ENCODE assay signal across 27 cellular contexts in the genomic region with DNA sequence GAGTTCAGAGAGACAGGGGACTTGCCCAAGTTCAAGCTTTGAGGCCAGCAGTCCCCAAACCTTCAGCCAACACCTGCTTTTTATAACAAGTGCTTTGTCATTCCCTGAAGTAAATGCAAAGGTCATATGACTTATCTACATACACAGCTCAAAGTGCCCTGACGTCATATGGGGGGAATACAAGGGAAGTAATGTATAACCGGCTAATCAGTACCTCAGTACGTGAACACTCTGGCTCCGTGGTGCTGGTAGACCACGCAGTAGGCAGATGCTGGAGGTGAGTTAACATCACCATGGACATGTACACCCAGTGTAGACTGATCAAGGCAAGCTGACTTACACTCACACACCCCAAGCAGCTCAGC.
DNase-seq lines count a peak whose midpoint lies in the region; ATAC-seq, FAIRE-seq and TF ChIP-seq lines count a peak whose summit lies in the region.
"Had no signal": no experiment of that assay in that cellular context is flagged by ENCODE, and none has a peak within 500 bp of the region (broad histone marks: within the 10 kb centered on the region; RNA-seq: fewer than 3 reads in every experiment).

No MANE protein-coding gene starts in this region.

- intact Hi-C loops in HepG2 (cut with micrococcal nuclease; ENCODE audit: unreplicated experiment) (no loop called here), right lobe of liver (cut with DNase I) (no loop called here), activated B cell treated with CpG ODN at 0.5 μM for 24 hours (cut with micrococcal nuclease) (no loop called here), mucosa of descending colon (cut with DNase I, micrococcal nuclease) (no loop called here), kidney (cut with DNase I) (no loop called here), dorsolateral prefrontal cortex (cut with DNase I) (no loop called here)

- TF ChIP-seq CTCF in HepG2 (CRISPR knock-in tag; IDR thresholded peaks at IDR 0.05): no peak
- TF ChIP-seq CTCF in right lobe of liver (IDR thresholded peaks at IDR 0.05): no peak
- TF ChIP-seq CTCF in activated B cell treated with CpG ODN at 0.5 μM for 24 hours (IDR thresholded peaks at IDR 0.05): no peak
- no peak for TF ChIP-seq CTCF in mucosa of descending colon (IDR thresholded peaks at IDR 0.05)
- TF ChIP-seq CTCF in type B pancreatic cell (conservative IDR thresholded peaks at IDR 0.05): no peak
- no peak for TF ChIP-seq CTCF in kidney (IDR thresholded peaks at IDR 0.05; ENCODE audit: borderline replicate concordance, extremely low read depth, insufficient read depth)
- no peak for TF ChIP-seq CTCF in dorsolateral prefrontal cortex (IDR thresholded peaks at IDR 0.05 in 54 of 56, conservative IDR thresholded peaks at IDR 0.05 in 2 of 56; ENCODE audit: low read depth in 1 of 56, partially characterized antibody in 56 of 56)

- no peaks in the 10 kb centered on the region for H3K79me2 ChIP-seq in HepG2 (ENCODE audit: insufficient read depth, low read length)

- FAIRE-seq in HepG2 (lab: Jason Lieb, UNC) (no peak), kidney (lab: Jason Lieb, UNC) (no peak)
- FAIRE-seq: frontal cortex, TTC549 had no signal

- 2% methylated on average over 5 of the region's 5 CpGs for WGBS in HepG2 (ENCODE audit: low lambda C conversion rate)
- WGBS in right lobe of liver (ENCODE audit: insufficient coverage, low coverage, low lambda C conversion rate, missing lambda C conversion rate): 57% methylated on average over 5 of the region's 5 CpGs

- H3K9me3 Mint-ChIP-seq in activated B cell treated with CpG ODN at 0.5 μM for 24 hours (peaks cover 3% of the 10 kb centered on the region), type B pancreatic cell (peaks cover 4% of the 10 kb centered on the region)
- H3K9me3 Mint-ChIP-seq: nephron had no signal

- H3K9me3 ChIP-seq in HepG2 (ENCODE audit: low read length) (no peaks in the 10 kb centered on the region), right lobe of liver (no peaks in the 10 kb centered on the region), mucosa of descending colon (no peaks in the 10 kb centered on the region), kidney (ENCODE audit: control insufficient read depth in 1 of 2, low read length in 2 of 2) (no peaks in the 10 kb centered on the region)
- H3K9me3 ChIP-seq: esophagus muscularis mucosa, HAP-1, thoracic aorta had no signal

- peak overlapping the region; percentile 59 for H3K4me3 Mint-ChIP-seq in activated B cell treated with CpG ODN at 0.5 μM for 24 hours
- H3K4me3 Mint-ChIP-seq in type B pancreatic cell: no peak overlapping the region
- H3K4me3 Mint-ChIP-seq: activated CD8-positive, alpha-beta memory T cell treated with anti-CD3 and anti-CD28 coated beads, Interleukin-2, amount 10 ng/mL, durations not matched to agents 7 days and 5 days; brain; CD4-positive, CD25-positive, alpha-beta regulatory T cell; effector memory CD8-positive, alpha-beta T cell; nephron had no signal

- H3K36me3 Mint-ChIP-seq in activated B cell treated with CpG ODN at 0.5 μM for 24 hours (ENCODE audit: low read depth) (peaks cover 9% of the 10 kb centered on the region), type B pancreatic cell (peaks cover 30% of the 10 kb centered on the region)
- H3K36me3 Mint-ChIP-seq: activated CD8-positive, alpha-beta memory T cell treated with anti-CD3 and anti-CD28 coated beads, Interleukin-2, amount 10 ng/mL, durations not matched to agents 7 days and 5 days; CD4-positive, CD25-positive, alpha-beta regulatory T cell had no signal

- H3K4me3 ChIP-seq in HepG2 (replicated peaks in 1 of 3; ENCODE audit: insufficient read depth in 1 of 3, low read depth in 2 of 3, low read length in 3 of 3): no peak overlapping the region
- no peak overlapping the region for H3K4me3 ChIP-seq in right lobe of liver
- no peak overlapping the region for H3K4me3 ChIP-seq in mucosa of descending colon
- no peak overlapping the region for H3K4me3 ChIP-seq in kidney (ENCODE audit: low read length in 2 of 2)
- no peak overlapping the region for H3K4me3 ChIP-seq in dorsolateral prefrontal cortex
- H3K4me3 ChIP-seq: esophagus muscularis mucosa, HAP-1, thoracic aorta had no signal

- POLR2A ChIA-PET in HepG2 (lab: Yijun Ruan, JAX) (no interaction called here), activated B cell treated with CpG ODN at 0.5 μM for 24 hours (lab: Charles Lee) (no interaction called here)

- H3K27me3 Mint-ChIP-seq in activated B cell treated with CpG ODN at 0.5 μM for 24 hours (no peaks in the 10 kb centered on the region), type B pancreatic cell (no peaks in the 10 kb centered on the region)
- H3K27me3 Mint-ChIP-seq: CD4-positive, CD25-positive, alpha-beta regulatory T cell had no signal

- DNase-seq in HepG2 (ENCODE audit: low spot score) (peak; percentile 41), right lobe of liver (no peak), activated B cell treated with CpG ODN at 0.5 μM for 24 hours (no peak), mucosa of descending colon (peak in 1 of 3 donors; percentile 71), type B pancreatic cell (ENCODE audit: extremely low spot score, unreplicated experiment) (no peak), NCI-H128 (lab: John Stamatoyannopoulos, UW; ENCODE audit: unreplicated experiment) (no peak), kidney (no peak), dorsolateral prefrontal cortex (no peak)
- DNase-seq: activated CD4-positive, alpha-beta T cell treated with anti-CD3 and anti-CD28 coated beads for 1 hour; activated CD8-positive, alpha-beta memory T cell treated with anti-CD3 and anti-CD28 coated beads, Interleukin-2, amount 10 ng/mL, durations not matched to agents 7 days and 5 days; CD4-positive, CD25-positive, alpha-beta regulatory T cell; effector memory CD8-positive, alpha-beta T cell; GF-D8; kidney glomerular epithelial cell; mesenchymal stem cell; NCI-H187; NCI-H2227 treated with DMSO at 0.1 percent for 48 hours; NCI-H774; T-helper 1 cell had no signal

- no peaks in the 10 kb centered on the region for H3K36me3 ChIP-seq in HepG2 (replicated peaks in 1 of 2; ENCODE audit: control insufficient read depth in 1 of 2, insufficient read depth in 2 of 2, low read length in 2 of 2)
- no peaks in the 10 kb centered on the region for H3K36me3 ChIP-seq in right lobe of liver
- no peaks in the 10 kb centered on the region for H3K36me3 ChIP-seq in mucosa of descending colon (ENCODE audit: low read depth)
- peaks cover 3 to 9% of the 10 kb centered on the region in 2 donors for H3K36me3 ChIP-seq in kidney (ENCODE audit: control insufficient read depth in 1 of 2, insufficient read depth in 2 of 2, low read length in 2 of 2)
- H3K36me3 ChIP-seq: HAP-1 had no signal

- H3K27me3 ChIP-seq in HepG2 (ENCODE audit: control insufficient read depth in 1 of 2, insufficient read depth in 2 of 2, low read length in 2 of 2): peaks cover 0 to 5% of the 10 kb centered on the region in 2 experiments; a peak in 2 of 5 replicates
- no peaks in the 10 kb centered on the region for H3K27me3 ChIP-seq in right lobe of liver
- H3K27me3 ChIP-seq in dorsolateral prefrontal cortex: no peaks in the 10 kb centered on the region
- H3K27me3 ChIP-seq: esophagus muscularis mucosa had no signal

- no peak overlapping the region for H3K9ac ChIP-seq in HepG2 (ENCODE audit: insufficient read depth, low read depth, low read length)
- H3K9ac ChIP-seq in kidney (ENCODE audit: low read length in 2 of 2): no peak overlapping the region
- H3K9ac ChIP-seq: KMS-11 had no signal

- in situ Hi-C loops in HepG2 (cut with HindIII; ENCODE audit: extremely low pct_ligation_motif_present, low pct_unique_long_range_greater_than_20kb): no loop called here

- H3K4me1 ChIP-seq in HepG2 (ENCODE audit: insufficient read depth, low read length) (peaks cover 12% of the 10 kb centered on the region), right lobe of liver (no peaks in the 10 kb centered on the region), mucosa of descending colon (ENCODE audit: low read depth) (peaks cover 17% of the 10 kb centered on the region), kidney (ENCODE audit: control insufficient read depth in 1 of 2, insufficient read depth in 1 of 2, low read depth in 1 of 2, low read length in 2 of 2) (no peaks in the 10 kb centered on the region)
- H3K4me1 ChIP-seq: esophagus muscularis mucosa, HAP-1 had no signal

- no peak for TF ChIP-seq POLR2A in HepG2 (IDR thresholded peaks at IDR 0.05; ENCODE audit: insufficient read depth in 1 of 2, low read depth in 2 of 2, low read length in 2 of 2)
- TF ChIP-seq POLR2A in right lobe of liver (IDR thresholded peaks at IDR 0.05): no peak

- no peak for TF ChIP-seq RAD21 in HepG2 (CRISPR knock-in tag; IDR thresholded peaks at IDR 0.05)

- H3K27ac ChIP-seq in HepG2 (ENCODE audit: extremely low read length, insufficient read depth, low read length): no peak overlapping the region
- H3K27ac ChIP-seq in right lobe of liver: no peak overlapping the region
- H3K27ac ChIP-seq in kidney (ENCODE audit: low read depth in 2 of 2, low read length in 2 of 2): no peak overlapping the region
- H3K27ac ChIP-seq in dorsolateral prefrontal cortex: no peak overlapping the region
- H3K27ac ChIP-seq: esophagus muscularis mucosa, KMS-11, thoracic aorta had no signal

- CTCF ChIA-PET in HepG2 (lab: Yijun Ruan, JAX; ENCODE audit: low intra/inter-chr PET ratio, low total read pairs) (no interaction called here), activated B cell treated with CpG ODN at 0.5 μM for 24 hours (lab: Charles Lee) (interaction anchor here (1.2 kb wide), 1 partner anchor 57 kb away, joined by 3 read pairs; no protein-coding TSS in a partner anchor)

- no peak overlapping the region for H3K4me2 ChIP-seq in HepG2 (ENCODE audit: low read depth, low read length)
- H3K4me2 ChIP-seq: KMS-11 had no signal

- TF ChIP-seq EP300 in HepG2 (IDR thresholded peaks at IDR 0.05; ENCODE audit: low read depth in 2 of 2, low read length in 2 of 2): no peak
- no peak for TF ChIP-seq EP300 in HepG2 (CRISPR knock-in tag; IDR thresholded peaks at IDR 0.05; ENCODE audit: borderline replicate concordance)

- ATAC-seq in HepG2 (peak; percentile 69), right lobe of liver (no peak), activated B cell treated with CpG ODN at 0.5 μM for 24 hours (ENCODE audit: low read depth) (no peak), mucosa of descending colon (peak; percentile 89)
- ATAC-seq: activated CD8-positive, alpha-beta memory T cell treated with anti-CD3 and anti-CD28 coated beads, Interleukin-2, amount 10 ng/mL, durations not matched to agents 7 days and 5 days; effector memory CD8-positive, alpha-beta T cell had no signal

- H3K27ac Mint-ChIP-seq in activated B cell treated with CpG ODN at 0.5 μM for 24 hours: peak overlapping the region; percentile 91
- H3K27ac Mint-ChIP-seq in type B pancreatic cell: peak overlapping the region; percentile 67
- H3K27ac Mint-ChIP-seq: activated CD8-positive, alpha-beta memory T cell treated with anti-CD3 and anti-CD28 coated beads, Interleukin-2, amount 10 ng/mL, durations not matched to agents 7 days and 5 days; CD4-positive, CD25-positive, alpha-beta regulatory T cell; effector memory CD8-positive, alpha-beta T cell; nephron had no signal

- no TSS peak for BruUV-seq in HepG2 (replicated peaks; lab: Mats Ljungman, UMichigan)

- no peaks in the 10 kb centered on the region for H4K20me1 ChIP-seq in HepG2 (ENCODE audit: insufficient read depth, low read length)

- H3K4me1 Mint-ChIP-seq in activated B cell treated with CpG ODN at 0.5 μM for 24 hours (peaks cover 69% of the 10 kb centered on the region), type B pancreatic cell (ENCODE audit: unreplicated experiment) (peaks cover 8% of the 10 kb centered on the region)
- H3K4me1 Mint-ChIP-seq: activated CD8-positive, alpha-beta memory T cell treated with anti-CD3 and anti-CD28 coated beads, Interleukin-2, amount 10 ng/mL, durations not matched to agents 7 days and 5 days; brain; CD4-positive, CD25-positive, alpha-beta regulatory T cell had no signal

- no peak overlapping the region for H2AFZ ChIP-seq in HepG2 (ENCODE audit: low read length)

Comparison
In these comparisons a context has a peak if more than half of its experiments do, and no peak if none do; other contexts are left out.
1. ATAC-seq: peak in HepG2 (single experiment) and mucosa of descending colon (single experiment); none in right lobe of liver (0 of 4) and activated B cell treated with CpG ODN at 0.5 μM for 24 hours (single experiment).